In the genomic region with DNA sequence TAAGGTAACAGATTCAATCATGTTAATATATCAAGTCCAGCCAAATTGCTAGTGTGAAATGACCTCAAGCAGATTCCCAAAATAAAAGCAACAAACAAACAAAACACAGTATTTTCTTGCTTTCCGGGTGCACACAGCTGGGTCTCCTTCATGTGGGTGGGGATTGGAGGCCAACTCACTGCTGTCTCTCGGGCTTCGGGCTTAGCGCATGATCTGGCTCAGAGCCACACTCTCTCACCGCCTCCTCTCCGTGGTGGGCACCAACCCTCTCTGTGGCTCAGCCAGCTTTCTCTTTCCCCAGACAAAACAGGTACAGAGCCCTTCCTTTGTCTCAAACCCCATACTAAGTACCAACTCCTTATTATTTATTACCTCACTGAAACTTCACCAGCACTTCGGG, we compare ENCODE assay signal across 22 cellular contexts. TPM values are rescaled to one million over a fixed set of nuclear protein-coding genes. Genes with fewer than 3 reads are reported as not detected.
"Had no signal": no experiment of that assay in that cellular context is flagged by ENCODE, and none has a peak within 500 bp of the region (broad histone marks: within the 10 kb centered on the region; RNA-seq: fewer than 3 reads in every experiment).

No MANE protein-coding gene starts in this region.

- DNase-seq: effector memory CD8-positive, alpha-beta T cell; foreskin fibroblast; kidney; left cardiac atrium; mesendoderm; naive B cell; occipital lobe; psoas muscle; retina; sigmoid colon; small intestine; stimulated activated CD4-positive, alpha-beta T cell treated with anti-CD3 and anti-CD28 coated beads, Interleukin-12 subunit alpha, Interleukin-12 subunit beta, amount 100 ng/mL, for 4 hours; stimulated activated naive CD4-positive, alpha-beta T cell treated with Interleukin-2 at 50 U/mL for 16 hours; thyroid gland; uterus had no signal

- FAIRE-seq: colon, kidney, small intestine had no signal

- H3K27me3 ChIP-seq: hepatocyte, sigmoid colon, suprapubic skin, thyroid gland, uterus had no signal

- H3K4me2 ChIP-seq: hepatocyte had no signal

- H3K27ac ChIP-seq: epithelial cell of prostate, esophagus muscularis mucosa, hepatocyte, parathyroid adenoma, psoas muscle, sigmoid colon, suprapubic skin, thyroid gland, uterus had no signal

- H3K4me3 ChIP-seq: esophagus muscularis mucosa, hepatocyte, psoas muscle, sigmoid colon, suprapubic skin, thyroid gland, uterus had no signal

- ATAC-seq: effector memory CD8-positive, alpha-beta T cell; psoas muscle had no signal

- H3K36me3 ChIP-seq: esophagus muscularis mucosa, sigmoid colon, suprapubic skin, thyroid gland, uterus had no signal

- H2AFZ ChIP-seq: hepatocyte, parathyroid adenoma had no signal

- H3K9ac ChIP-seq: parathyroid adenoma had no signal

- H3K9me3 ChIP-seq: esophagus muscularis mucosa, psoas muscle, sigmoid colon, suprapubic skin, thyroid gland, uterus had no signal

- H3K79me2 ChIP-seq: hepatocyte, parathyroid adenoma had no signal

- H3K4me1 ChIP-seq: esophagus muscularis mucosa, parathyroid adenoma, psoas muscle, sigmoid colon, suprapubic skin, thyroid gland, uterus had no signal

RNA-seq across cellular contexts. Expression of a gene that starts 2.9 kb away (rescaled TPM):
- total RNA-seq: hepatocyte, lung microvascular endothelial cell, occipital lobe had no signal
- polyA plus RNA-seq: hepatocyte had no signal
